ENCODE assay signal across 27 cellular contexts in the genomic region with DNA sequence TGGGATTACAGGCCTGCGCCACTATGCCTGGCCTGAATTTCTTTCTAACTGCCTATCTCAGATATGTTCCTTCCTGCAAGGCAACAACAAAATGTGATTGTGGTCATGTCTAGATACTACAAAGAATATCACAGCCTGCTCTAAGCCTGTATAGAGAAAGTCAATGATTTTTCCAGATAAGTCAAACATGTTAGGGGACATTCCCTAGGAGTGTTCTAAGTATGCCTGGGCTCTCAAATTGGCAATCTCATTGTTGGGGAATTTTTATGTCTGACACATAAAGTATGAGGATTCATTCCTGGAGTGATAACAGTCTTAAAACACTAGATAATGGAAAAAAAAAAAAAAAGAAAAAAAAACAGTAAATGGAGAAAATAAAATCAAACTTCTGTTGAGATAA.
"Had no signal": no experiment of that assay in that cellular context is flagged by ENCODE, and none has a peak within 500 bp of the region (broad histone marks: within the 10 kb centered on the region; RNA-seq: fewer than 3 reads in every experiment).

No MANE protein-coding gene starts in this region.

- H3K27me3 Mint-ChIP-seq: stimulated activated memory B cell treated with anti-CD40 and anti-IgM and Interleukin-4, amounts not matched to agents 10 μg/mL and 1 μg/mL and 100 μg/mL, for 72 hours; stimulated activated naive CD8-positive, alpha-beta T cell treated with anti-CD3 and anti-CD28 coated beads, Interleukin-15, amount 100 ng/mL, for 72 hours had no signal

- H3K9me3 Mint-ChIP-seq: natural killer cell; stimulated activated memory B cell treated with anti-CD40 and anti-IgM and Interleukin-4, amounts not matched to agents 10 μg/mL and 1 μg/mL and 100 μg/mL, for 72 hours; type B pancreatic cell had no signal

- H3K4me3 Mint-ChIP-seq: naive B cell; natural killer cell; nephron progenitor cell; neural progenitor cell; stimulated activated memory B cell treated with anti-CD40 and anti-IgM and Interleukin-4, amounts not matched to agents 10 μg/mL and 1 μg/mL and 100 μg/mL, for 72 hours; stimulated activated naive CD8-positive, alpha-beta T cell treated with anti-CD3 and anti-CD28 coated beads, Interleukin-15, amount 100 ng/mL, for 72 hours; type B pancreatic cell had no signal

- DNase-seq: hippocampal formation; kidney glomerular epithelial cell; left cardiac atrium; left ventricle myocardium superior; lower lobe of right lung; mammary epithelial cell; mesenchymal stem cell; naive B cell; natural killer cell; nephron progenitor cell; occipital lobe; ovary; right lobe of liver; stimulated activated CD4-positive, alpha-beta T cell treated with anti-CD3 and anti-CD28 coated beads, Interleukin-1b, Interleukin-23, amount 100 ng/mL, for 48 hours; stimulated activated CD4-positive, alpha-beta T cell treated with anti-CD3 and anti-CD28 coated beads, Interleukin-2, amount 100 ng/mL, for 48 hours; stimulated activated CD4-positive, alpha-beta T cell treated with anti-CD3 and anti-CD28 coated beads, Interleukin-4, amount 100 ng/mL, for 4 hours; stimulated activated CD8-positive, alpha-beta memory T cell treated with anti-CD3 and anti-CD28 coated beads, Interleukin-4, amount 100 ng/mL, for 48 hours; stimulated activated naive CD4-positive, alpha-beta T cell treated with Interleukin-2 at 50 U/mL for 16 hours; stimulated activated naive CD8-positive, alpha-beta T cell treated with anti-CD3 and anti-CD28 coated beads, Interleukin-15, amount 100 ng/mL, for 72 hours; substantia nigra; uterus had no signal

- H3K27ac Mint-ChIP-seq: natural killer cell; nephron progenitor cell; neural progenitor cell; progenitor cell of endocrine pancreas; stimulated activated memory B cell treated with anti-CD40 and anti-IgM and Interleukin-4, amounts not matched to agents 10 μg/mL and 1 μg/mL and 100 μg/mL, for 72 hours; stimulated activated naive CD8-positive, alpha-beta T cell treated with anti-CD3 and anti-CD28 coated beads, Interleukin-15, amount 100 ng/mL, for 72 hours; type B pancreatic cell had no signal

- H3K4me1 Mint-ChIP-seq: naive B cell; natural killer cell; nephron progenitor cell; neural progenitor cell; stimulated activated memory B cell treated with anti-CD40 and anti-IgM and Interleukin-4, amounts not matched to agents 10 μg/mL and 1 μg/mL and 100 μg/mL, for 72 hours; stimulated activated naive CD8-positive, alpha-beta T cell treated with anti-CD3 and anti-CD28 coated beads, Interleukin-15, amount 100 ng/mL, for 72 hours had no signal

- ATAC-seq: left cardiac atrium; left lobe of liver; left ventricle myocardium superior; lower lobe of right lung; natural killer cell; right lobe of liver; stimulated activated memory B cell treated with anti-CD40 and anti-IgM and Interleukin-4, amounts not matched to agents 10 μg/mL and 1 μg/mL and 100 μg/mL, for 72 hours; stimulated activated naive CD8-positive, alpha-beta T cell treated with anti-CD3 and anti-CD28 coated beads, Interleukin-15, amount 100 ng/mL, for 72 hours had no signal

- FAIRE-seq: keratinocyte had no signal

- H3K36me3 Mint-ChIP-seq: naive B cell; natural killer cell; neural progenitor cell; stimulated activated memory B cell treated with anti-CD40 and anti-IgM and Interleukin-4, amounts not matched to agents 10 μg/mL and 1 μg/mL and 100 μg/mL, for 72 hours had no signal
